1 cellular context compared by ENCODE assay signal in the genomic region with DNA sequence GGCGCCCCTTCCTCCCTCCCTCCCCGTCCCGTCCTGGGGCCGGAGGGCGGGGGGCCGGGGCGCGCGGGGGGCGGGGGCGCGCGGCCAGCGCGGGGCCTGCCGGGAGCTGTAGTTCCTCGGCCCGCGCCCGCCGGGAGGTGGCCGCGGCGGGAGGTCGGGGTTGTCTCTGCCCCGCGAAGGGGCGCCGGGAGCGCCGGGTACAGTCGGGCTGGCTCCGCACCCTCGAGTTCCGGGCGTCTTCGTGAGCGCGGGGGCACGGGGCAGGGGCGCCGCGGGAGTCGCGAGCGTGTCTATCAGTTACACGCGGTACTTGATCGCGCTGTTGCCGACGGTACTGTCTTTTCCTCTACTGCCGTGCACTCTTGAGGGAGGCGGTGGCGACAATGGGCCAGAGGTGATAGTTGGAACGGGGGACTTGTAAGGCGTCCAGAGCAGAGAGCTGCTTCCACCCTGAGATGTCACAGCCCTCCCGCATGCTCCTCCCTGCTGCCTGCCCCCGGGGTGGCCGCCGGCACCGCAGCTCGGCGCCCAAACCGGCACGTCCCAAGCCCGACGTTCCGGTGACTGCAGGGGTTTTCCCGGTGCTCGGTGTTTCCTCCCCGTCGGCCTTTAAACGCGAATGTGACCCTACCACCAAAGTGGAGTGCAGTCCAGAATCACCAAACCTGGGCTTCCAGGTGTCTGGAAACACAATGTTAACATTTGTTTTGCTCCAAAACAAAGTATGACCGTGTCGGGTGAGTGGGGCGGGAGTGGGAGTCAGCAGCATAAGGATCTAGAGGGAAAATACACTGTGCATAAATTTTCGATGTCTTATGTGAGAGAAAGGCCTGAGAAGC.
TF ChIP-seq lines count a peak whose summit lies in the region.

A gene (minus strand): TSS at position 48 of the 839 bp plus-strand sequence. CDS start 8,309 bp downstream, outside the sequence.

TF ChIP-seq in HepG2, 621 proteins besides CTCF, POLR2A, EP300 and RAD21 (continued from another document and continues in another):
- no peak for TF ChIP-seq HNRNPH1 (optimal IDR thresholded peaks at IDR 0.05; ENCODE audit: low read depth, low read length)
- no peak for TF ChIP-seq BCL6 (CRISPR knock-in tag; IDR thresholded peaks at IDR 0.05)
- no peak; the same call in 1 of the 2 replicates for TF ChIP-seq PITX1 (CRISPR knock-in tag; IDR thresholded peaks at IDR 0.05)
- no peak for TF ChIP-seq TCF7 (IDR thresholded peaks at IDR 0.05; ENCODE audit: low read depth)
- TF ChIP-seq CHD2 (IDR thresholded peaks at IDR 0.05; ENCODE audit: low read depth, low read length) = 0 out of 2 replicates have a peak, but pooled peaks have one; percentile 7
- TF ChIP-seq, protein P1, sequence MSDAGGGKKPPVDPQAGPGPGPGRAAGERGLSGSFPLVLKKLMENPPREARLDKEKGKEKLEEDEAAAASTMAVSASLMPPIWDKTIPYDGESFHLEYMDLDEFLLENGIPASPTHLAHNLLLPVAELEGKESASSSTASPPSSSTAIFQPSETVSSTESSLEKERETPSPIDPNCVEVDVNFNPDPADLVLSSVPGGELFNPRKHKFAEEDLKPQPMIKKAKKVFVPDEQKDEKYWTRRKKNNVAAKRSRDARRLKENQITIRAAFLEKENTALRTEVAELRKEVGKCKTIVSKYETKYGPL (CRISPR knock-in tag; IDR thresholded peaks at IDR 0.05) = no peak
- peak; percentile 67 for TF ChIP-seq HCFC1 (IDR thresholded peaks at IDR 0.05; ENCODE audit: low read depth, low read length)
- TF ChIP-seq SUZ12 (IDR thresholded peaks at IDR 0.05; ENCODE audit: low read depth, low read length) = no peak; the same call in 1 of the 2 replicates
- no peak for TF ChIP-seq ZNF367 (CRISPR knock-in tag; IDR thresholded peaks at IDR 0.05; ENCODE audit: borderline replicate concordance)
- TF ChIP-seq BRD4 (CRISPR knock-in tag; IDR thresholded peaks at IDR 0.05) = no peak
- no peak for TF ChIP-seq POLR2AphosphoS5 (IDR thresholded peaks at IDR 0.05; ENCODE audit: low read depth, low read length)
- peak; percentile 49; the same call in 1 of the 2 replicates for TF ChIP-seq PHF8 (CRISPR knock-in tag; IDR thresholded peaks at IDR 0.05)
- TF ChIP-seq, protein P2, sequence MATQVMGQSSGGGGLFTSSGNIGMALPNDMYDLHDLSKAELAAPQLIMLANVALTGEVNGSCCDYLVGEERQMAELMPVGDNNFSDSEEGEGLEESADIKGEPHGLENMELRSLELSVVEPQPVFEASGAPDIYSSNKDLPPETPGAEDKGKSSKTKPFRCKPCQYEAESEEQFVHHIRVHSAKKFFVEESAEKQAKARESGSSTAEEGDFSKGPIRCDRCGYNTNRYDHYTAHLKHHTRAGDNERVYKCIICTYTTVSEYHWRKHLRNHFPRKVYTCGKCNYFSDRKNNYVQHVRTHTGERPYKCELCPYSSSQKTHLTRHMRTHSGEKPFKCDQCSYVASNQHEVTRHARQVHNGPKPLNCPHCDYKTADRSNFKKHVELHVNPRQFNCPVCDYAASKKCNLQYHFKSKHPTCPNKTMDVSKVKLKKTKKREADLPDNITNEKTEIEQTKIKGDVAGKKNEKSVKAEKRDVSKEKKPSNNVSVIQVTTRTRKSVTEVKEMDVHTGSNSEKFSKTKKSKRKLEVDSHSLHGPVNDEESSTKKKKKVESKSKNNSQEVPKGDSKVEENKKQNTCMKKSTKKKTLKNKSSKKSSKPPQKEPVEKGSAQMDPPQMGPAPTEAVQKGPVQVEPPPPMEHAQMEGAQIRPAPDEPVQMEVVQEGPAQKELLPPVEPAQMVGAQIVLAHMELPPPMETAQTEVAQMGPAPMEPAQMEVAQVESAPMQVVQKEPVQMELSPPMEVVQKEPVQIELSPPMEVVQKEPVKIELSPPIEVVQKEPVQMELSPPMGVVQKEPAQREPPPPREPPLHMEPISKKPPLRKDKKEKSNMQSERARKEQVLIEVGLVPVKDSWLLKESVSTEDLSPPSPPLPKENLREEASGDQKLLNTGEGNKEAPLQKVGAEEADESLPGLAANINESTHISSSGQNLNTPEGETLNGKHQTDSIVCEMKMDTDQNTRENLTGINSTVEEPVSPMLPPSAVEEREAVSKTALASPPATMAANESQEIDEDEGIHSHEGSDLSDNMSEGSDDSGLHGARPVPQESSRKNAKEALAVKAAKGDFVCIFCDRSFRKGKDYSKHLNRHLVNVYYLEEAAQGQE (IDR thresholded peaks at IDR 0.05; ENCODE audit: borderline replicate concordance in 1 of 2, low read depth in 1 of 2, low read length in 2 of 2) = no peak
- no peak for TF ChIP-seq BORCS8-MEF2B (CRISPR knock-in tag; IDR thresholded peaks at IDR 0.05)
- TF ChIP-seq, protein P3, sequence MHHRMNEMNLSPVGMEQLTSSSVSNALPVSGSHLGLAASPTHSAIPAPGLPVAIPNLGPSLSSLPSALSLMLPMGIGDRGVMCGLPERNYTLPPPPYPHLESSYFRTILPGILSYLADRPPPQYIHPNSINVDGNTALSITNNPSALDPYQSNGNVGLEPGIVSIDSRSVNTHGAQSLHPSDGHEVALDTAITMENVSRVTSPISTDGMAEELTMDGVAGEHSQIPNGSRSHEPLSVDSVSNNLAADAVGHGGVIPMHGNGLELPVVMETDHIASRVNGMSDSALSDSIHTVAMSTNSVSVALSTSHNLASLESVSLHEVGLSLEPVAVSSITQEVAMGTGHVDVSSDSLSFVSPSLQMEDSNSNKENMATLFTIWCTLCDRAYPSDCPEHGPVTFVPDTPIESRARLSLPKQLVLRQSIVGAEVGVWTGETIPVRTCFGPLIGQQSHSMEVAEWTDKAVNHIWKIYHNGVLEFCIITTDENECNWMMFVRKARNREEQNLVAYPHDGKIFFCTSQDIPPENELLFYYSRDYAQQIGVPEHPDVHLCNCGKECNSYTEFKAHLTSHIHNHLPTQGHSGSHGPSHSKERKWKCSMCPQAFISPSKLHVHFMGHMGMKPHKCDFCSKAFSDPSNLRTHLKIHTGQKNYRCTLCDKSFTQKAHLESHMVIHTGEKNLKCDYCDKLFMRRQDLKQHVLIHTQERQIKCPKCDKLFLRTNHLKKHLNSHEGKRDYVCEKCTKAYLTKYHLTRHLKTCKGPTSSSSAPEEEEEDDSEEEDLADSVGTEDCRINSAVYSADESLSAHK (CRISPR knock-in tag; IDR thresholded peaks at IDR 0.05; ENCODE audit: borderline replicate concordance) = no peak
- TF ChIP-seq, protein P4, sequence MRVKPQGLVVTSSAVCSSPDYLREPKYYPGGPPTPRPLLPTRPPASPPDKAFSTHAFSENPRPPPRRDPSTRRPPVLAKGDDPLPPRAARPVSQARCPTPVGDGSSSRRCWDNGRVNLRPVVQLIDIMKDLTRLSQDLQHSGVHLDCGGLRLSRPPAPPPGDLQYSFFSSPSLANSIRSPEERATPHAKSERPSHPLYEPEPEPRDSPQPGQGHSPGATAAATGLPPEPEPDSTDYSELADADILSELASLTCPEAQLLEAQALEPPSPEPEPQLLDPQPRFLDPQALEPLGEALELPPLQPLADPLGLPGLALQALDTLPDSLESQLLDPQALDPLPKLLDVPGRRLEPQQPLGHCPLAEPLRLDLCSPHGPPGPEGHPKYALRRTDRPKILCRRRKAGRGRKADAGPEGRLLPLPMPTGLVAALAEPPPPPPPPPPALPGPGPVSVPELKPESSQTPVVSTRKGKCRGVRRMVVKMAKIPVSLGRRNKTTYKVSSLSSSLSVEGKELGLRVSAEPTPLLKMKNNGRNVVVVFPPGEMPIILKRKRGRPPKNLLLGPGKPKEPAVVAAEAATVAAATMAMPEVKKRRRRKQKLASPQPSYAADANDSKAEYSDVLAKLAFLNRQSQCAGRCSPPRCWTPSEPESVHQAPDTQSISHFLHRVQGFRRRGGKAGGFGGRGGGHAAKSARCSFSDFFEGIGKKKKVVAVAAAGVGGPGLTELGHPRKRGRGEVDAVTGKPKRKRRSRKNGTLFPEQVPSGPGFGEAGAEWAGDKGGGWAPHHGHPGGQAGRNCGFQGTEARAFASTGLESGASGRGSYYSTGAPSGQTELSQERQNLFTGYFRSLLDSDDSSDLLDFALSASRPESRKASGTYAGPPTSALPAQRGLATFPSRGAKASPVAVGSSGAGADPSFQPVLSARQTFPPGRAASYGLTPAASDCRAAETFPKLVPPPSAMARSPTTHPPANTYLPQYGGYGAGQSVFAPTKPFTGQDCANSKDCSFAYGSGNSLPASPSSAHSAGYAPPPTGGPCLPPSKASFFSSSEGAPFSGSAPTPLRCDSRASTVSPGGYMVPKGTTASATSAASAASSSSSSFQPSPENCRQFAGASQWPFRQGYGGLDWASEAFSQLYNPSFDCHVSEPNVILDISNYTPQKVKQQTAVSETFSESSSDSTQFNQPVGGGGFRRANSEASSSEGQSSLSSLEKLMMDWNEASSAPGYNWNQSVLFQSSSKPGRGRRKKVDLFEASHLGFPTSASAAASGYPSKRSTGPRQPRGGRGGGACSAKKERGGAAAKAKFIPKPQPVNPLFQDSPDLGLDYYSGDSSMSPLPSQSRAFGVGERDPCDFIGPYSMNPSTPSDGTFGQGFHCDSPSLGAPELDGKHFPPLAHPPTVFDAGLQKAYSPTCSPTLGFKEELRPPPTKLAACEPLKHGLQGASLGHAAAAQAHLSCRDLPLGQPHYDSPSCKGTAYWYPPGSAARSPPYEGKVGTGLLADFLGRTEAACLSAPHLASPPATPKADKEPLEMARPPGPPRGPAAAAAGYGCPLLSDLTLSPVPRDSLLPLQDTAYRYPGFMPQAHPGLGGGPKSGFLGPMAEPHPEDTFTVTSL (CRISPR knock-in tag; IDR thresholded peaks at IDR 0.05; ENCODE audit: borderline replicate concordance) = no peak
- TF ChIP-seq, protein P5, sequence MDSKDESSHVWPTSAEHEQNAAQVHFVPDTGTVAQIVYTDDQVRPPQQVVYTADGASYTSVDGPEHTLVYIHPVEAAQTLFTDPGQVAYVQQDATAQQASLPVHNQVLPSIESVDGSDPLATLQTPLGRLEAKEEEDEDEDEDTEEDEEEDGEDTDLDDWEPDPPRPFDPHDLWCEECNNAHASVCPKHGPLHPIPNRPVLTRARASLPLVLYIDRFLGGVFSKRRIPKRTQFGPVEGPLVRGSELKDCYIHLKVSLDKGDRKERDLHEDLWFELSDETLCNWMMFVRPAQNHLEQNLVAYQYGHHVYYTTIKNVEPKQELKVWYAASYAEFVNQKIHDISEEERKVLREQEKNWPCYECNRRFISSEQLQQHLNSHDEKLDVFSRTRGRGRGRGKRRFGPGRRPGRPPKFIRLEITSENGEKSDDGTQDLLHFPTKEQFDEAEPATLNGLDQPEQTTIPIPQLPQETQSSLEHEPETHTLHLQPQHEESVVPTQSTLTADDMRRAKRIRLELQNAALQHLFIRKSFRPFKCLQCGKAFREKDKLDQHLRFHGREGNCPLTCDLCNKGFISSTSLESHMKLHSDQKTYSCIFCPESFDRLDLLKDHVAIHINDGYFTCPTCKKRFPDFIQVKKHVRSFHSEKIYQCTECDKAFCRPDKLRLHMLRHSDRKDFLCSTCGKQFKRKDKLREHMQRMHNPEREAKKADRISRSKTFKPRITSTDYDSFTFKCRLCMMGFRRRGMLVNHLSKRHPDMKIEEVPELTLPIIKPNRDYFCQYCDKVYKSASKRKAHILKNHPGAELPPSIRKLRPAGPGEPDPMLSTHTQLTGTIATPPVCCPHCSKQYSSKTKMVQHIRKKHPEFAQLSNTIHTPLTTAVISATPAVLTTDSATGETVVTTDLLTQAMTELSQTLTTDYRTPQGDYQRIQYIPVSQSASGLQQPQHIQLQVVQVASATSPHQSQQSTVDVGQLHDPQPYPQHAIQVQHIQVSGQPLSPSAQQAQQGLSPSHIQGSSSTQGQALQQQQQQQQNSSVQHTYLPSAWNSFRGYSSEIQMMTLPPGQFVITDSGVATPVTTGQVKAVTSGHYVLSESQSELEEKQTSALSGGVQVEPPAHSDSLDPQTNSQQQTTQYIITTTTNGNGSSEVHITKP (CRISPR knock-in tag; IDR thresholded peaks at IDR 0.05; ENCODE audit: low read depth) = no peak
- TF ChIP-seq, protein P6, sequence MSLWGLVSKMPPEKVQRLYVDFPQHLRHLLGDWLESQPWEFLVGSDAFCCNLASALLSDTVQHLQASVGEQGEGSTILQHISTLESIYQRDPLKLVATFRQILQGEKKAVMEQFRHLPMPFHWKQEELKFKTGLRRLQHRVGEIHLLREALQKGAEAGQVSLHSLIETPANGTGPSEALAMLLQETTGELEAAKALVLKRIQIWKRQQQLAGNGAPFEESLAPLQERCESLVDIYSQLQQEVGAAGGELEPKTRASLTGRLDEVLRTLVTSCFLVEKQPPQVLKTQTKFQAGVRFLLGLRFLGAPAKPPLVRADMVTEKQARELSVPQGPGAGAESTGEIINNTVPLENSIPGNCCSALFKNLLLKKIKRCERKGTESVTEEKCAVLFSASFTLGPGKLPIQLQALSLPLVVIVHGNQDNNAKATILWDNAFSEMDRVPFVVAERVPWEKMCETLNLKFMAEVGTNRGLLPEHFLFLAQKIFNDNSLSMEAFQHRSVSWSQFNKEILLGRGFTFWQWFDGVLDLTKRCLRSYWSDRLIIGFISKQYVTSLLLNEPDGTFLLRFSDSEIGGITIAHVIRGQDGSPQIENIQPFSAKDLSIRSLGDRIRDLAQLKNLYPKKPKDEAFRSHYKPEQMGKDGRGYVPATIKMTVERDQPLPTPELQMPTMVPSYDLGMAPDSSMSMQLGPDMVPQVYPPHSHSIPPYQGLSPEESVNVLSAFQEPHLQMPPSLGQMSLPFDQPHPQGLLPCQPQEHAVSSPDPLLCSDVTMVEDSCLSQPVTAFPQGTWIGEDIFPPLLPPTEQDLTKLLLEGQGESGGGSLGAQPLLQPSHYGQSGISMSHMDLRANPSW (CRISPR knock-in tag; IDR thresholded peaks at IDR 0.05; ENCODE audit: borderline replicate concordance) = 0 out of 2 replicates have a peak, but pooled peaks have one; percentile 39
- no peak for TF ChIP-seq CEBPG (CRISPR knock-in tag; IDR thresholded peaks at IDR 0.05)
- TF ChIP-seq PRPF4 (IDR thresholded peaks at IDR 0.05; ENCODE audit: low read depth, low read length, poor library complexity, severe bottlenecking) = no peak
- TF ChIP-seq, protein P7, sequence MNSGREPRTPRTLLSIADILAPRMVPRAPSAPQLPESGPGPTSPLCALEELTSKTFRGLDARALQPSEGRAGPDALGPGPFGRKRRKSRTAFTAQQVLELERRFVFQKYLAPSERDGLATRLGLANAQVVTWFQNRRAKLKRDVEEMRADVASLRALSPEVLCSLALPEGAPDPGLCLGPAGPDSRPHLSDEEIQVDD (CRISPR knock-in tag; IDR thresholded peaks at IDR 0.05; ENCODE audit: borderline replicate concordance) = peak; percentile 84; the same call in 1 of the 2 replicates
- TF ChIP-seq KMT2A (CRISPR knock-in tag; IDR thresholded peaks at IDR 0.05) = 0 out of 2 replicates have a peak, but pooled peaks have one; percentile 19
- no peak for TF ChIP-seq SAFB2 (CRISPR knock-in tag; IDR thresholded peaks at IDR 0.05; ENCODE audit: borderline replicate concordance, low read depth)
- 0 out of 2 replicates have a peak, but pooled peaks have one; percentile 26 for TF ChIP-seq ZNF335 (CRISPR knock-in tag; IDR thresholded peaks at IDR 0.05)
- peak; percentile 94 for TF ChIP-seq ZNF274 (CRISPR knock-in tag; IDR thresholded peaks at IDR 0.05)
- no peak for TF ChIP-seq SRY (CRISPR knock-in tag; IDR thresholded peaks at IDR 0.05)
- TF ChIP-seq ADNP (CRISPR knock-in tag; IDR thresholded peaks at IDR 0.05) = no peak
